8 cellular contexts compared by ENCODE assay signal in the genomic region with DNA sequence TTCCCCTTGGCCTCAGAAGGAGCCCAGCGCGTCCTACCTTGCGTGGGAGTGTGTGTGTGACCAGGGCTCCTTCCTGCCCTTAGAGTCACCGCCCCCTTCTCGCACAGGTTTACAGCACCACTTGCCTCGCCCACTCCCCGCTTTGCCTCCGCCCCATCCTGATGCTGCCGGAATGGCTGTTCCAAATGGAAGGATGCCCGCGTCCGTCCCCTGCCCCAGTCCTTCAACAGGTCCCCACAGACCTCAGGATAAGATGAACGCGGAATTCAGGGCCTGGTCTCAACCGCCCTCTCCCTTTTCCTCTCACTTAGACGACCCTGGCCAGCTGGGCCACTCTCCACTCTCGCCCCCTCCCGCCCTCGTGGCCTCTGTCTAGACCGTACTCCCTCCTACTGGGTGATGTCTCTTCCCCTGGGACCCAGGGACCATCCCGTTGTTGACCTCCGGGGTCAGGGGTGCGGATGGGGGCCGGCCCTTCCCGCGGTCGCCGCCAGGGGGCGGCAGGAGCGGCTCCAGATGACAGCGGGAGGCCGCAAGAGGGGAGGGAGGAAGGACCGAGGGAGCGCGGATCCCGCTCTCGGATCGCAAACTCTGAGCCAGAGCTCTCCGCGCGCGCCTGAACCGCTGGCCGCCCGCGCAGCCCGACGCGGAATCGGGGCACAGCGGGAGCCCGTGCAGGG. TPM values are rescaled to one million over a fixed set of nuclear protein-coding genes. Genes with fewer than 3 reads are reported as not detected.
DNase-seq lines count a peak whose midpoint lies in the region; ATAC-seq and TF ChIP-seq lines count a peak whose summit lies in the region.

TSS of gene THSD4 (plus strand) at position 585 of the 680 bp plus-strand sequence.

- WGBS in psoas muscle, 3 donors: 17 to 29% (median 22%) methylated on average over 37 to 52 of the region's 52 CpGs

- H3K36me3 ChIP-seq in HUES6 (ENCODE audit: control insufficient read depth, insufficient read depth, low read length): no peaks in the 10 kb centered on the region
- peaks cover 4% of the 10 kb centered on the region for H3K36me3 ChIP-seq in SJSA1
- H3K36me3 ChIP-seq in psoas muscle (ENCODE audit: insufficient read depth in 1 of 2, low read depth in 1 of 2): no peaks in the 10 kb centered on the region

- H3K27me3 Mint-ChIP-seq in CD14-positive monocyte (ENCODE audit: low read depth in 3 of 3): peaks cover 42 to 61% (median 50%) of the 10 kb centered on the region in 3 donors

- H3K27ac ChIP-seq in HUES6 (ENCODE audit: low read depth, low read length) (no peak within 1 kb of the TSS), SJSA1 (peak within 1 kb of the TSS; percentile 50), psoas muscle (peak within 1 kb of the TSS; percentile 33)

- intact Hi-C loops in CD14-positive monocyte (cut with micrococcal nuclease): loop anchor here in 1 of 2 donors (5.0 kb wide), 1 partner anchor 327 kb away; no protein-coding TSS in a partner anchor
- intact Hi-C loops in cardiac septum (cut with DNase I): loop anchor here (2.0 to 5.0 kb wide), 3 partner anchors 117 to 326 kb away; no protein-coding TSS in a partner anchor
- intact Hi-C loops in psoas muscle (cut with DNase I): loop anchor here (2.0 to 5.0 kb wide), 4 partner anchors 97 to 327 kb away; no protein-coding TSS in a partner anchor

- H3K27me3 ChIP-seq in HUES6 (ENCODE audit: control insufficient read depth, insufficient read depth, low read length) (peaks cover 25% of the 10 kb centered on the region), SJSA1 (replicated peaks) (no peaks in the 10 kb centered on the region), psoas muscle (ENCODE audit: insufficient read depth in 3 of 3, low read length in 2 of 3) (no peaks in the 10 kb centered on the region)

- peak within 1 kb of the TSS; percentile 87 for H3K4me3 ChIP-seq in HUES6 (ENCODE audit: low read depth, low read length)
- H3K4me3 ChIP-seq in SJSA1: peak within 1 kb of the TSS; percentile 74
- peak within 1 kb of the TSS; percentile 80 for H3K4me3 ChIP-seq in psoas muscle

- peaks cover 0 to 5% (median 3%) of the 10 kb centered on the region in 7 donors for H3K9me3 Mint-ChIP-seq in CD14-positive monocyte

- H3K4me3 Mint-ChIP-seq in CD14-positive monocyte: peak within 1 kb of the TSS; percentile 73 to 87

- H3K4me1 ChIP-seq in HUES6 (ENCODE audit: control insufficient read depth, insufficient read depth, low read length) (peaks cover 21% of the 10 kb centered on the region), SJSA1 (replicated peaks) (peaks cover 22% of the 10 kb centered on the region), psoas muscle (no peaks in the 10 kb centered on the region)

- H3K27ac Mint-ChIP-seq in CD14-positive monocyte: no peak within 1 kb of the TSS

- DNase-seq in CD14-positive monocyte (ENCODE audit: low spot score) (no peak), SJSA1 (ENCODE audit: low read depth in 1 of 2, low spot score in 2 of 2) (peak; percentile 78 to 84), cardiac septum (ENCODE audit: low spot score) (peak; percentile 83), psoas muscle (peak; percentile 69 to 86), NCI-H187 treated with DMSO at 0.1 percent for 48 hours (lab: John Stamatoyannopoulos, UW) (no peak)
- DNase-seq in activated naive CD8-positive, alpha-beta T cell treated with anti-CD3 and anti-CD28 coated beads, Interleukin-2, amount 50 U/mL, for 16 hours (ENCODE audit: low read depth, low spot score): peak; percentile 6

- H3K36me3 Mint-ChIP-seq in CD14-positive monocyte: peaks cover 0 to 4% of the 10 kb centered on the region in 2 donors

- H3K4me1 Mint-ChIP-seq in CD14-positive monocyte: peaks cover 11% of the 10 kb centered on the region

- TF ChIP-seq CTCF in CD14-positive monocyte (IDR thresholded peaks at IDR 0.05): peak; percentile 86
- peak; percentile 98 for TF ChIP-seq CTCF in psoas muscle (IDR thresholded peaks at IDR 0.05)

- ATAC-seq in GM19463 (IDR thresholded peaks at IDR 0.05; ENCODE audit: unreplicated experiment) (peak; percentile 81), psoas muscle (peak; percentile 80 to 90 (median 86))

- no peaks in the 10 kb centered on the region for H3K9me3 ChIP-seq in HUES6 (ENCODE audit: control insufficient read depth, insufficient read depth, low read depth, low read length)
- no peaks in the 10 kb centered on the region for H3K9me3 ChIP-seq in SJSA1 (replicated peaks)
- no peaks in the 10 kb centered on the region for H3K9me3 ChIP-seq in psoas muscle

- H3K9ac ChIP-seq in HUES6 (ENCODE audit: low read length): peak within 1 kb of the TSS; percentile 72

RNA-seq across cellular contexts. Expression of gene THSD4, which starts in this region (rescaled TPM):
- polyA plus RNA-seq in CD14-positive monocyte: not detected
- total RNA-seq in SJSA1 (2014; rRNA removed; shearing (Covaris generic)): 9.4 and 14.6 TPM in 2 replicates
- 116 TPM for total RNA-seq in cardiac septum
- total RNA-seq in psoas muscle: 1 to 10 TPM; 1.8 to 3.1 (median 2.5) TPM
- 1 to 10 TPM in 1 of 3 donors, under 1 TPM in 2; 0.21 to 1.3 (median 0.39) TPM for polyA plus RNA-seq in psoas muscle

Comparison
In these comparisons a context has a peak if more than half of its experiments do, and no peak if none do; other contexts are left out.
1. DNase-seq: peak in SJSA1 (2 of 2), activated naive CD8-positive, alpha-beta T cell treated with anti-CD3 and anti-CD28 coated beads, Interleukin-2, amount 50 U/mL, for 16 hours (single experiment), cardiac septum (single experiment) and psoas muscle (2 of 2); none in CD14-positive monocyte (single experiment) and NCI-H187 treated with DMSO at 0.1 percent for 48 hours (single experiment).
2. Peak in every context shown above with its lines, with median percentiles within 50 percentile points of each other: H3K4me3 ChIP-seq.